In genomic region chr14:63852817-63853730, GRCh38 we compare ENCODE assay signal across 1 cellular context.
TF ChIP-seq lines count a peak whose summit lies in the region.

A gene with protein sequence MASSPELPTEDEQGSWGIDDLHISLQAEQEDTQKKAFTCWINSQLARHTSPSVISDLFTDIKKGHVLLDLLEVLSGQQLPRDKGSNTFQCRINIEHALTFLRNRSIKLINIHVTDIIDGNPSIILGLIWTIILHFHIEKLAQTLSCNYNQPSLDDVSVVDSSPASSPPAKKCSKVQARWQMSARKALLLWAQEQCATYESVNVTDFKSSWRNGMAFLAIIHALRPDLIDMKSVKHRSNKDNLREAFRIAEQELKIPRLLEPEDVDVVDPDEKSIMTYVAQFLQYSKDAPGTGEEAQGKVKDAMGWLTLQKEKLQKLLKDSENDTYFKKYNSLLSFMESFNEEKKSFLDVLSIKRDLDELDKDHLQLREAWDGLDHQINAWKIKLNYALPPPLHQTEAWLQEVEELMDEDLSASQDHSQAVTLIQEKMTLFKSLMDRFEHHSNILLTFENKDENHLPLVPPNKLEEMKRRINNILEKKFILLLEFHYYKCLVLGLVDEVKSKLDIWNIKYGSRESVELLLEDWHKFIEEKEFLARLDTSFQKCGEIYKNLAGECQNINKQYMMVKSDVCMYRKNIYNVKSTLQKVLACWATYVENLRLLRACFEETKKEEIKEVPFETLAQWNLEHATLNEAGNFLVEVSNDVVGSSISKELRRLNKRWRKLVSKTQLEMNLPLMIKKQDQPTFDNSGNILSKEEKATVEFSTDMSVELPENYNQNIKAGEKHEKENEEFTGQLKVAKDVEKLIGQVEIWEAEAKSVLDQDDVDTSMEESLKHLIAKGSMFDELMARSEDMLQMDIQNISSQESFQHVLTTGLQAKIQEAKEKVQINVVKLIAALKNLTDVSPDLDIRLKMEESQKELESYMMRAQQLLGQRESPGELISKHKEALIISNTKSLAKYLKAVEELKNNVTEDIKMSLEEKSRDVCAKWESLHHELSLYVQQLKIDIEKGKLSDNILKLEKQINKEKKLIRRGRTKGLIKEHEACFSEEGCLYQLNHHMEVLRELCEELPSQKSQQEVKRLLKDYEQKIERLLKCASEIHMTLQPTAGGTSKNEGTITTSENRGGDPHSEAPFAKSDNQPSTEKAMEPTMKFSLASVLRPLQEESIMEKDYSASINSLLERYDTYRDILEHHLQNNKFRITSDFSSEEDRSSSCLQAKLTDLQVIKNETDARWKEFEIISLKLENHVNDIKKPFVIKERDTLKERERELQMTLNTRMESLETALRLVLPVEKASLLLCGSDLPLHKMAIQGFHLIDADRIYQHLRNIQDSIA (N-terminal part only) (plus strand): TSS chr14:63853004. CDS start chr14:63909149, 56,145 bp downstream.

TF ChIP-seq in HepG2, 621 proteins besides CTCF, POLR2A, EP300 and RAD21 (continued from another document and continues in another):
- no peak; the same call in 1 of the 2 replicates for TF ChIP-seq ZBTB10 (CRISPR knock-in tag; IDR thresholded peaks at IDR 0.05; ENCODE audit: borderline replicate concordance)
- 0 out of 2 replicates have a peak, but pooled peaks have one; percentile 17 for TF ChIP-seq YEATS4 (CRISPR knock-in tag; IDR thresholded peaks at IDR 0.05; ENCODE audit: borderline replicate concordance)
- TF ChIP-seq SKI (IDR thresholded peaks at IDR 0.05; ENCODE audit: partially characterized antibody): no peak
- no peak for TF ChIP-seq ZNF264 (CRISPR knock-in tag; IDR thresholded peaks at IDR 0.05)
- TF ChIP-seq ZNF777 (CRISPR knock-in tag; IDR thresholded peaks at IDR 0.05): peak; percentile 63; the same call in 1 of the 2 replicates
- 0 out of 2 replicates have a peak, but pooled peaks have one; percentile 9 for TF ChIP-seq ATF7-NPFF (CRISPR knock-in tag; IDR thresholded peaks at IDR 0.05; ENCODE audit: low read depth)
- no peak for TF ChIP-seq TAF15 (IDR thresholded peaks at IDR 0.05; ENCODE audit: low read depth, low read length, poor library complexity, severe bottlenecking)
- no peak for TF ChIP-seq CC2D1A (CRISPR knock-in tag; IDR thresholded peaks at IDR 0.05)
- TF ChIP-seq, protein P1, sequence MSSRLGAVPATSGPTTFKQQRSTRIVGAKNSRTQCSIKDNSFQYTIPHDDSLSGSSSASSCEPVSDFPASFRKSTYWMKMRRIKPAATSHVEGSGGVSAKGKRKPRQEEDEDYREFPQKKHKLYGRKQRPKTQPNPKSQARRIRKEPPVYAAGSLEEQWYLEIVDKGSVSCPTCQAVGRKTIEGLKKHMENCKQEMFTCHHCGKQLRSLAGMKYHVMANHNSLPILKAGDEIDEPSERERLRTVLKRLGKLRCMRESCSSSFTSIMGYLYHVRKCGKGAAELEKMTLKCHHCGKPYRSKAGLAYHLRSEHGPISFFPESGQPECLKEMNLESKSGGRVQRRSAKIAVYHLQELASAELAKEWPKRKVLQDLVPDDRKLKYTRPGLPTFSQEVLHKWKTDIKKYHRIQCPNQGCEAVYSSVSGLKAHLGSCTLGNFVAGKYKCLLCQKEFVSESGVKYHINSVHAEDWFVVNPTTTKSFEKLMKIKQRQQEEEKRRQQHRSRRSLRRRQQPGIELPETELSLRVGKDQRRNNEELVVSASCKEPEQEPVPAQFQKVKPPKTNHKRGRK (CRISPR knock-in tag; IDR thresholded peaks at IDR 0.05): no peak
- TF ChIP-seq, protein P2, sequence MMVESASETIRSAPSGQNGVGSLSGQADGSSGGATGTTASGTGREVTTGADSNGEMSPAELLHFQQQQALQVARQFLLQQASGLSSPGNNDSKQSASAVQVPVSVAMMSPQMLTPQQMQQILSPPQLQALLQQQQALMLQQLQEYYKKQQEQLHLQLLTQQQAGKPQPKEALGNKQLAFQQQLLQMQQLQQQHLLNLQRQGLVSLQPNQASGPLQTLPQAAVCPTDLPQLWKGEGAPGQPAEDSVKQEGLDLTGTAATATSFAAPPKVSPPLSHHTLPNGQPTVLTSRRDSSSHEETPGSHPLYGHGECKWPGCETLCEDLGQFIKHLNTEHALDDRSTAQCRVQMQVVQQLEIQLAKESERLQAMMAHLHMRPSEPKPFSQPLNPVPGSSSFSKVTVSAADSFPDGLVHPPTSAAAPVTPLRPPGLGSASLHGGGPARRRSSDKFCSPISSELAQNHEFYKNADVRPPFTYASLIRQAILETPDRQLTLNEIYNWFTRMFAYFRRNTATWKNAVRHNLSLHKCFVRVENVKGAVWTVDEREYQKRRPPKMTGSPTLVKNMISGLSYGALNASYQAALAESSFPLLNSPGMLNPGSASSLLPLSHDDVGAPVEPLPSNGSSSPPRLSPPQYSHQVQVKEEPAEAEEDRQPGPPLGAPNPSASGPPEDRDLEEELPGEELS (CRISPR knock-in tag; IDR thresholded peaks at IDR 0.05): no peak
- TF ChIP-seq, protein P3, sequence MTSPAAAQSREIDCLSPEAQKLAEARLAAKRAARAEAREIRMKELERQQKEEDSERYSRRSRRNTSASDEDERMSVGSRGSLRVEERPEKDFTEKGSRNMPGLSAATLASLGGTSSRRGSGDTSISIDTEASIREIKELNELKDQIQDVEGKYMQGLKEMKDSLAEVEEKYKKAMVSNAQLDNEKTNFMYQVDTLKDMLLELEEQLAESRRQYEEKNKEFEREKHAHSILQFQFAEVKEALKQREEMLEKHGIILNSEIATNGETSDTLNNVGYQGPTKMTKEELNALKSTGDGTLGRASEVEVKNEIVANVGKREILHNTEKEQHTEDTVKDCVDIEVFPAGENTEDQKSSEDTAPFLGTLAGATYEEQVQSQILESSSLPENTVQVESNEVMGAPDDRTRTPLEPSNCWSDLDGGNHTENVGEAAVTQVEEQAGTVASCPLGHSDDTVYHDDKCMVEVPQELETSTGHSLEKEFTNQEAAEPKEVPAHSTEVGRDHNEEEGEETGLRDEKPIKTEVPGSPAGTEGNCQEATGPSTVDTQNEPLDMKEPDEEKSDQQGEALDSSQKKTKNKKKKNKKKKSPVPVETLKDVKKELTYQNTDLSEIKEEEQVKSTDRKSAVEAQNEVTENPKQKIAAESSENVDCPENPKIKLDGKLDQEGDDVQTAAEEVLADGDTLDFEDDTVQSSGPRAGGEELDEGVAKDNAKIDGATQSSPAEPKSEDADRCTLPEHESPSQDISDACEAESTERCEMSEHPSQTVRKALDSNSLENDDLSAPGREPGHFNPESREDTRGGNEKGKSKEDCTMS (CRISPR knock-in tag; conservative IDR thresholded peaks at IDR 0.05): no peak
- TF ChIP-seq TCF7L2 (IDR thresholded peaks at IDR 0.05; ENCODE audit: low read depth, low read length): no peak
- no peak for TF ChIP-seq KDM1A (CRISPR knock-in tag; IDR thresholded peaks at IDR 0.05)
- TF ChIP-seq ZIK1 (CRISPR knock-in tag; IDR thresholded peaks at IDR 0.05; ENCODE audit: borderline replicate concordance, low read depth): no peak
- no peak for TF ChIP-seq TARDBP (CRISPR knock-in tag; IDR thresholded peaks at IDR 0.05)
- TF ChIP-seq TCF7 (IDR thresholded peaks at IDR 0.05; ENCODE audit: low read depth): no peak
- no peak for TF ChIP-seq HDAC2 (CRISPR knock-in tag; IDR thresholded peaks at IDR 0.05)
- no peak for TF ChIP-seq FOXO1 (CRISPR knock-in tag; IDR thresholded peaks at IDR 0.05)
- TF ChIP-seq ZNF557 (CRISPR knock-in tag; IDR thresholded peaks at IDR 0.05): no peak
- TF ChIP-seq, protein P4, sequence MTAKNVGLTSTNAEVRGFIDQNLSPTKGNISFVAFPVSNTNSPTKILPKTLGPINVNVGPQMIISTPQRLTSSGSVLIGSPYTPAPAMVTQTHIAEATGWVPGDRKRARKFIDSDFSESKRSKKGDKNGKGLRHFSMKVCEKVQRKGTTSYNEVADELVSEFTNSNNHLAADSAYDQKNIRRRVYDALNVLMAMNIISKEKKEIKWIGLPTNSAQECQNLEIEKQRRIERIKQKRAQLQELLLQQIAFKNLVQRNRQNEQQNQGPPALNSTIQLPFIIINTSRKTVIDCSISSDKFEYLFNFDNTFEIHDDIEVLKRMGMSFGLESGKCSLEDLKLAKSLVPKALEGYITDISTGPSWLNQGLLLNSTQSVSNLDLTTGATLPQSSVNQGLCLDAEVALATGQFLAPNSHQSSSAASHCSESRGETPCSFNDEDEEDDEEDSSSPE (CRISPR knock-in tag; IDR thresholded peaks at IDR 0.05): peak; percentile 51
- TF ChIP-seq, protein P5, sequence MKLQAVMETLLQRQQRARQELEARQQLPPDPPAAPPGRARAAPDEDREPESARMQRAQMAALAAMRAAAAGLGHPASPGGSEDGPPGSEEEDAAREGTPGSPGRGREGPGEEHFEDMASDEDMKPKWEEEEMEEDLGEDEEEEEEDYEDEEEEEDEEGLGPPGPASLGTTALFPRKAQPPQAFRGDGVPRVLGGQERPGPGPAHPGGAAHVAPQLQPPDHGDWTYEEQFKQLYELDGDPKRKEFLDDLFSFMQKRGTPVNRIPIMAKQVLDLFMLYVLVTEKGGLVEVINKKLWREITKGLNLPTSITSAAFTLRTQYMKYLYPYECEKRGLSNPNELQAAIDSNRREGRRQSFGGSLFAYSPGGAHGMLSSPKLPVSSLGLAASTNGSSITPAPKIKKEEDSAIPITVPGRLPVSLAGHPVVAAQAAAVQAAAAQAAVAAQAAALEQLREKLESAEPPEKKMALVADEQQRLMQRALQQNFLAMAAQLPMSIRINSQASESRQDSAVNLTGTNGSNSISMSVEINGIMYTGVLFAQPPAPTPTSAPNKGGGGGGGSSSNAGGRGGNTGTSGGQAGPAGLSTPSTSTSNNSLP (IDR thresholded peaks at IDR 0.05; ENCODE audit: low read depth, low read length): no peak
- no peak for TF ChIP-seq PITX1 (CRISPR knock-in tag; IDR thresholded peaks at IDR 0.05)
- no peak for TF ChIP-seq CENPBD1 (CRISPR knock-in tag; IDR thresholded peaks at IDR 0.05; ENCODE audit: borderline replicate concordance, low read depth)
- TF ChIP-seq ZEB1 (IDR thresholded peaks at IDR 0.05; ENCODE audit: insufficient replicate concordance, low read depth): no peak
- TF ChIP-seq ZSCAN29 (CRISPR knock-in tag; conservative IDR thresholded peaks at IDR 0.05): no peak
- no peak for TF ChIP-seq NFATC3 (CRISPR knock-in tag; IDR thresholded peaks at IDR 0.05)
- TF ChIP-seq HOXA5 (CRISPR knock-in tag; IDR thresholded peaks at IDR 0.05): no peak
- TF ChIP-seq ZNF652 (CRISPR knock-in tag; IDR thresholded peaks at IDR 0.05; ENCODE audit: borderline replicate concordance, low read depth): no peak
- TF ChIP-seq ZNF513 (CRISPR knock-in tag; conservative IDR thresholded peaks at IDR 0.05): no peak
- no peak for TF ChIP-seq ATM (IDR thresholded peaks at IDR 0.05; ENCODE audit: borderline replicate concordance)
- TF ChIP-seq, protein P6, sequence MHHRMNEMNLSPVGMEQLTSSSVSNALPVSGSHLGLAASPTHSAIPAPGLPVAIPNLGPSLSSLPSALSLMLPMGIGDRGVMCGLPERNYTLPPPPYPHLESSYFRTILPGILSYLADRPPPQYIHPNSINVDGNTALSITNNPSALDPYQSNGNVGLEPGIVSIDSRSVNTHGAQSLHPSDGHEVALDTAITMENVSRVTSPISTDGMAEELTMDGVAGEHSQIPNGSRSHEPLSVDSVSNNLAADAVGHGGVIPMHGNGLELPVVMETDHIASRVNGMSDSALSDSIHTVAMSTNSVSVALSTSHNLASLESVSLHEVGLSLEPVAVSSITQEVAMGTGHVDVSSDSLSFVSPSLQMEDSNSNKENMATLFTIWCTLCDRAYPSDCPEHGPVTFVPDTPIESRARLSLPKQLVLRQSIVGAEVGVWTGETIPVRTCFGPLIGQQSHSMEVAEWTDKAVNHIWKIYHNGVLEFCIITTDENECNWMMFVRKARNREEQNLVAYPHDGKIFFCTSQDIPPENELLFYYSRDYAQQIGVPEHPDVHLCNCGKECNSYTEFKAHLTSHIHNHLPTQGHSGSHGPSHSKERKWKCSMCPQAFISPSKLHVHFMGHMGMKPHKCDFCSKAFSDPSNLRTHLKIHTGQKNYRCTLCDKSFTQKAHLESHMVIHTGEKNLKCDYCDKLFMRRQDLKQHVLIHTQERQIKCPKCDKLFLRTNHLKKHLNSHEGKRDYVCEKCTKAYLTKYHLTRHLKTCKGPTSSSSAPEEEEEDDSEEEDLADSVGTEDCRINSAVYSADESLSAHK (CRISPR knock-in tag; IDR thresholded peaks at IDR 0.05; ENCODE audit: borderline replicate concordance): no peak
- no peak for TF ChIP-seq CHD2 (IDR thresholded peaks at IDR 0.05; ENCODE audit: low read depth, low read length)
- TF ChIP-seq FOXA3 (CRISPR knock-in tag; IDR thresholded peaks at IDR 0.05): no peak
- TF ChIP-seq PHF5A (CRISPR knock-in tag; IDR thresholded peaks at IDR 0.05; ENCODE audit: low read depth, unreplicated experiment): no peak
